Comparison of ENCODE assay signal across 21 cellular contexts in the genomic region with DNA sequence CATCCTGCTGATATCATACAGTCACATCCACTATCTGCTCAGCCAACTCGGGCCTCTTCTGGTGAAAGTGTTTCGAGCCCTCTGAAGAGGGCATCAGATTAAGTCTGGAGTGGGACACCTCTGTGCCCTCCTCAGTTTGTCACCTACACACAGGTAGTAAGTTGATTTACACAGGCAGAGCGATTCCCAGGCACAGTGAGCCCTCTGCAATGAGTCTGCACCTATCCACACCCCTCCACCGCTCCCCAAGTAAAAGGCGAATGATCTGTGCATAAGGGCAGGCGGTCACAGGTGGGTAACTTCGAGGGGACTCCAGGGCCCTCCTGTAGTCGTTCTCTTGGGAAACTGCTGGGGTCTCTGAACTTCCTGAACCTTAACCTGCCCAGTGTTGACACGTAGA.
"Had no signal": no experiment of that assay in that cellular context is flagged by ENCODE, and none has a peak within 500 bp of the region (broad histone marks: within the 10 kb centered on the region; RNA-seq: fewer than 3 reads in every experiment).

No MANE protein-coding gene starts in this region.

- H3K27me3 Mint-ChIP-seq: stimulated activated naive CD8-positive, alpha-beta T cell treated with anti-CD3 and anti-CD28 coated beads, Interleukin-15, amount 100 ng/mL, for 72 hours had no signal

- H3K4me1 ChIP-seq: gastrocnemius medialis, lower lobe of right lung, prostate gland, thyroid gland had no signal

- H3K9me3 Mint-ChIP-seq: natural killer cell; stimulated activated naive CD8-positive, alpha-beta T cell treated with anti-CD3 and anti-CD28 coated beads, Interleukin-15, amount 100 ng/mL, for 72 hours had no signal

- H3K27me3 ChIP-seq: gastrocnemius medialis, neutrophil, thyroid gland had no signal

- ATAC-seq: esophagus mucosa; gastrocnemius medialis; left ventricle myocardium superior; lower lobe of right lung; natural killer cell; right cardiac atrium; stimulated activated naive CD8-positive, alpha-beta T cell treated with anti-CD3 and anti-CD28 coated beads, Interleukin-15, amount 100 ng/mL, for 72 hours had no signal

- H3K27ac ChIP-seq: dorsolateral prefrontal cortex, epithelial cell of prostate, gastrocnemius medialis, lower lobe of right lung, neutrophil, prostate gland, skin epidermis, thyroid gland had no signal

- H3K36me3 Mint-ChIP-seq: natural killer cell had no signal

- H3K4me1 Mint-ChIP-seq: natural killer cell; stimulated activated naive CD8-positive, alpha-beta T cell treated with anti-CD3 and anti-CD28 coated beads, Interleukin-15, amount 100 ng/mL, for 72 hours had no signal

- DNase-seq: cerebellar nuclear complex; effector CD4-positive, alpha-beta T cell; foreskin fibroblast; gastrocnemius medialis; left ventricle myocardium superior; lower lobe of right lung; natural killer cell; right cardiac atrium; stimulated activated CD4-positive, alpha-beta T cell treated with anti-CD3 and anti-CD28 coated beads, Interleukin-15, amount 100 ng/mL, for 24 hours; stimulated activated CD4-positive, alpha-beta T cell treated with anti-CD3 and anti-CD28 coated beads, Interleukin-4, amount 100 ng/mL, for 1 hour; stimulated activated CD8-positive, alpha-beta memory T cell treated with anti-CD3 and anti-CD28 coated beads, Interleukin-4, amount 100 ng/mL, for 48 hours; stimulated activated naive CD4-positive, alpha-beta T cell; stimulated activated naive CD8-positive, alpha-beta T cell treated with anti-CD3 and anti-CD28 coated beads, Interleukin-15, amount 100 ng/mL, for 72 hours; thyroid gland; trophoblast cell had no signal

- H3K4me3 Mint-ChIP-seq: natural killer cell; stimulated activated naive CD8-positive, alpha-beta T cell treated with anti-CD3 and anti-CD28 coated beads, Interleukin-15, amount 100 ng/mL, for 72 hours had no signal

- H3K4me3 ChIP-seq: dorsolateral prefrontal cortex, gastrocnemius medialis, lower lobe of right lung, prostate gland, skin epidermis, thyroid gland had no signal

- H3K36me3 ChIP-seq: gastrocnemius medialis, neutrophil, prostate gland, thyroid gland had no signal

- H3K9me3 ChIP-seq: gastrocnemius medialis, lower lobe of right lung, neutrophil, prostate gland, thyroid gland had no signal
